In the genomic region with DNA sequence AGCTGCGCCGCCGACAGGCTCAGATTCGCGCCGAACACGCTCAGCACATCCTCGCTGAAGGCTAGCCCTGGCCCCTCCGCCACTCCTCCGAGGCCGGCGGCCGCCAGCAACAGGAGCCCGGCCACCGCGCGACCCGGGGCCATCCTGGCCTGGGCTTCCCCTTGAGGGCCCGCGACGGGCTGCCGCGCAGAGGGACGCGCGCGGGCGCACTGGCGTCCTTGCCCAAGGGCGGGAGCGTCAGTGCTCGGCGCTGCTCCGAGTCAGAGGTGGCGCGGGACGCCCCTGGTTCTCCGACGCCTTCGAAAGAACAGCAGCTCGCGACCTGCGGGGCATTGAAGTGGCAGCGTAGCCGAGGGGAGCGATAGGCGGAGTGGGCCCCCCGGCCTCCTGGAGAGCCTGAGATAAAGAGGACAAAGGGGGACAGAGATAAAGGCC, we compare ENCODE assay signal across 8 cellular contexts. TPM values are rescaled to one million over a fixed set of nuclear protein-coding genes. Genes with fewer than 3 reads are reported as not detected.
DNase-seq lines count a peak whose midpoint lies in the region; TF ChIP-seq lines count a peak whose summit lies in the region.

No MANE protein-coding gene starts in this region.

- no peak overlapping the region for H2BK5ac ChIP-seq in mesenchymal stem cell (ENCODE audit: low read depth, low read length, poor library complexity, severe bottlenecking)

- H4K8ac ChIP-seq in mesenchymal stem cell (ENCODE audit: low read length), result peak overlapping the region; percentile 82

- H3K23ac ChIP-seq in mesenchymal stem cell (ENCODE audit: low read length in 2 of 2), result no peak overlapping the region

- WGBS in ectodermal cell, 2 experiments, result 0 to 1% methylated on average over 48 of the region's 48 CpGs
- WGBS in mesenchymal stem cell, result under 1% methylated on average over 42 of the region's 48 CpGs

- H3K79me1 ChIP-seq in mesenchymal stem cell (replicated peaks; ENCODE audit: low read length, poor library complexity, severe bottlenecking), result no peaks in the 10 kb centered on the region

- H3K27me3 ChIP-seq in ectodermal cell (ENCODE audit: control insufficient read depth, insufficient read depth, low read length, poor library complexity, severe bottlenecking), result peaks cover 32% of the 10 kb centered on the region
- no peaks in the 10 kb centered on the region for H3K27me3 ChIP-seq in mesenchymal stem cell (ENCODE audit: control insufficient read depth in 1 of 2, insufficient read depth in 1 of 2, low read length in 2 of 2)

- TF ChIP-seq CTCF in HFFc6 (IDR thresholded peaks at IDR 0.05), result no peak

- H3K4me2 ChIP-seq in mesenchymal stem cell (ENCODE audit: low read length, poor library complexity, severe bottlenecking), result peak overlapping the region; percentile 100

- H3K4me3 Mint-ChIP-seq in HFFc6, result peak overlapping the region; percentile 87

- H2BK120ac ChIP-seq in mesenchymal stem cell (ENCODE audit: low read depth, low read length), result peak overlapping the region; percentile 49

- no peaks in the 10 kb centered on the region for H3K36me3 ChIP-seq in ectodermal cell (ENCODE audit: control insufficient read depth, insufficient read depth, low read length)
- peaks cover 0 to 3% of the 10 kb centered on the region in 2 experiments for H3K36me3 ChIP-seq in mesenchymal stem cell (ENCODE audit: control insufficient read depth in 1 of 2, insufficient read depth in 2 of 2, low read depth in 1 of 2, low read length in 2 of 2)

- H3K27ac ChIP-seq in ectodermal cell (ENCODE audit: insufficient read depth, low read depth, low read length, poor library complexity, severe bottlenecking) (no peak overlapping the region), mesenchymal stem cell (ENCODE audit: low read length, poor library complexity, severe bottlenecking) (peak overlapping the region; percentile 30)

- peak overlapping the region; percentile 58 for H3K4me3 ChIP-seq in ectodermal cell (ENCODE audit: insufficient read depth, low read depth, low read length)
- H3K4me3 ChIP-seq in mesenchymal stem cell (ENCODE audit: insufficient read depth in 1 of 2, low read depth in 1 of 2, low read length in 2 of 2), result peak overlapping the region; percentile 84 to 97

- no peaks in the 10 kb centered on the region for H3K36me3 Mint-ChIP-seq in HFFc6 (ENCODE audit: low read depth)

- DNase-seq in DMS 273 (lab: John Stamatoyannopoulos, UW; ENCODE audit: unreplicated experiment) (peak; percentile 86), DMS 273 treated with DMSO at 0.1 percent for 48 hours (lab: John Stamatoyannopoulos, UW) (no peak), HFFc6 (no peak), MV-4-11 (lab: John Stamatoyannopoulos, UW) (peak; percentile 58), mesenchymal stem cell (peak; percentile 69)
- DNase-seq in activated CD4-positive, alpha-beta T cell treated with anti-CD3 and anti-CD28 coated beads, Interleukin-2, amount 50 U/mL, for 24 hours (ENCODE audit: low read depth in 1 of 2, low spot score in 1 of 2), result peak; percentile 46 to 58
- peak; percentile 42 for DNase-seq in stimulated activated CD8-positive, alpha-beta memory T cell treated with anti-CD3 and anti-CD28 coated beads, Interleukin-15, amount 100 ng/mL, for 24 hours (ENCODE audit: low read depth)

- H2AK5ac ChIP-seq in mesenchymal stem cell (ENCODE audit: low read length, severe bottlenecking), result no peak overlapping the region

- H3K9me3 ChIP-seq in ectodermal cell (ENCODE audit: control insufficient read depth, low read length) (no peaks in the 10 kb centered on the region), mesenchymal stem cell (ENCODE audit: control insufficient read depth, low read length) (no peaks in the 10 kb centered on the region)

- H2BK15ac ChIP-seq in mesenchymal stem cell (ENCODE audit: low read depth, poor library complexity, severe bottlenecking), result peak overlapping the region; percentile 67

- H3K9ac ChIP-seq in mesenchymal stem cell (ENCODE audit: low read length), result peak overlapping the region; percentile 94

- H3K27ac Mint-ChIP-seq in HFFc6, result no peak overlapping the region; the same call in 1 of the 2 replicates

- peaks cover 5% of the 10 kb centered on the region for H3K4me1 ChIP-seq in ectodermal cell (ENCODE audit: control insufficient read depth, insufficient read depth, low read length)
- peaks cover 4% of the 10 kb centered on the region for H3K4me1 ChIP-seq in mesenchymal stem cell (ENCODE audit: control insufficient read depth, insufficient read depth, low read depth, low read length)

- H3K4me1 Mint-ChIP-seq in HFFc6 (ENCODE audit: low read depth), result peaks cover 21% of the 10 kb centered on the region

- H2BK12ac ChIP-seq in mesenchymal stem cell (ENCODE audit: low read length in 2 of 2), result peak overlapping the region; percentile 39 to 72

- peaks cover 26% of the 10 kb centered on the region for H3K27me3 Mint-ChIP-seq in HFFc6 (ENCODE audit: insufficient read depth)

- no peaks in the 10 kb centered on the region for H3K9me3 Mint-ChIP-seq in HFFc6

- H2AFZ ChIP-seq in mesenchymal stem cell (ENCODE audit: low read depth, low read length), result peak overlapping the region; percentile 95

- peak overlapping the region; percentile 62 to 84 for H3K18ac ChIP-seq in mesenchymal stem cell (ENCODE audit: low read depth in 1 of 2, low read length in 2 of 2)

- H3K4ac ChIP-seq in mesenchymal stem cell (ENCODE audit: low read depth in 1 of 2, low read length in 2 of 2), result peak overlapping the region; percentile 50 to 81

- peak overlapping the region; percentile 75 for H4K91ac ChIP-seq in mesenchymal stem cell (ENCODE audit: low read length)

- peak overlapping the region; percentile 3 to 81 for H3K14ac ChIP-seq in mesenchymal stem cell (ENCODE audit: low read length in 2 of 2)

RNA-seq across cellular contexts. Expression of a gene that starts 0.7 kb away (rescaled TPM):
- 1 to 10 TPM in 4 of 6 experiments, under 1 TPM in 2; 0.38 to 2.6 (median 1.7) TPM for total RNA-seq in HFFc6 (2021; fragmentation: NEBNext Ultra II Directional; extraction: Animal tissue kit (Norgen Biotek cat#: 25700))
- 19.1 TPM for polyA plus RNA-seq in ectodermal cell (2013, experiment 1 of 4)
- 14.5 TPM for polyA plus RNA-seq in ectodermal cell (2013, experiment 2 of 4)
- polyA plus RNA-seq in ectodermal cell (2013, experiment 3 of 4), result 13.7 TPM
- polyA plus RNA-seq in ectodermal cell (2013, experiment 4 of 4), result 13.3 TPM
- 5.0 TPM for polyA plus RNA-seq in mesenchymal stem cell (2013, experiment 1 of 2)
- 4.9 TPM for polyA plus RNA-seq in mesenchymal stem cell (2013, experiment 2 of 2)

Comparison
In these comparisons a context has a peak if more than half of its experiments do, and no peak if none do; other contexts are left out.
1. DNase-seq: peak in DMS 273 (single experiment), MV-4-11 (single experiment), activated CD4-positive, alpha-beta T cell treated with anti-CD3 and anti-CD28 coated beads, Interleukin-2, amount 50 U/mL, for 24 hours (2 of 2), mesenchymal stem cell (single experiment) and stimulated activated CD8-positive, alpha-beta memory T cell treated with anti-CD3 and anti-CD28 coated beads, Interleukin-15, amount 100 ng/mL, for 24 hours (single experiment); none in DMS 273 treated with DMSO at 0.1 percent for 48 hours (single experiment) and HFFc6 (single experiment).